Comparison of ENCODE assay signal across 2 cellular contexts in genomic region chr2:66682476-66682875, GRCh38.
TF ChIP-seq lines count a peak whose summit lies in the region.

No MANE protein-coding gene starts in this region.

TF ChIP-seq in HEK293, 187 proteins besides CTCF, POLR2A, EP300 and RAD21 (continued from another document):
- TF ChIP-seq ZNF274 (IDR thresholded peaks at IDR 0.05; ENCODE audit: low read length) (no peak), ZNF274 (tag by site-specific recombination; IDR thresholded peaks at IDR 0.05; ENCODE audit: borderline replicate concordance) (no peak), ZNF341 (tag by site-specific recombination; IDR thresholded peaks at IDR 0.05; ENCODE audit: low read depth) (peak; percentile 61), ZNF354C (tag by site-specific recombination; IDR thresholded peaks at IDR 0.05; ENCODE audit: borderline replicate concordance, low read depth) (no peak), BCL11A (tag by site-specific recombination; IDR thresholded peaks at IDR 0.05; ENCODE audit: low read depth) (no peak), ZNF629 (tag by site-specific recombination; IDR thresholded peaks at IDR 0.05) (no peak), ZNF423 (tag by site-specific recombination; IDR thresholded peaks at IDR 0.05) (no peak), ZNF837 (tag by site-specific recombination; IDR thresholded peaks at IDR 0.05) (no peak), SP2 (tag by site-specific recombination; IDR thresholded peaks at IDR 0.05) (no peak), PRDM1 (tag by site-specific recombination; IDR thresholded peaks at IDR 0.05) (peak; percentile 58; the same call in 1 of the 2 replicates), PRDM6 (tag by site-specific recombination; IDR thresholded peaks at IDR 0.05) (no peak)

TF ChIP-seq in H1, 55 proteins besides CTCF, POLR2A, EP300 and RAD21 (continued from another document):
- TF ChIP-seq RXRA (IDR thresholded peaks at IDR 0.05; ENCODE audit: insufficient read depth, low read depth, low read length) = no peak
- no peak for TF ChIP-seq KDM4A (IDR thresholded peaks at IDR 0.05; ENCODE audit: low read depth, low read length, severe bottlenecking)
- TF ChIP-seq CHD2 (IDR thresholded peaks at IDR 0.05; ENCODE audit: low read length) = no peak
TF ChIP-seq in H1: peak in this region for 0.
